In the genomic region with DNA sequence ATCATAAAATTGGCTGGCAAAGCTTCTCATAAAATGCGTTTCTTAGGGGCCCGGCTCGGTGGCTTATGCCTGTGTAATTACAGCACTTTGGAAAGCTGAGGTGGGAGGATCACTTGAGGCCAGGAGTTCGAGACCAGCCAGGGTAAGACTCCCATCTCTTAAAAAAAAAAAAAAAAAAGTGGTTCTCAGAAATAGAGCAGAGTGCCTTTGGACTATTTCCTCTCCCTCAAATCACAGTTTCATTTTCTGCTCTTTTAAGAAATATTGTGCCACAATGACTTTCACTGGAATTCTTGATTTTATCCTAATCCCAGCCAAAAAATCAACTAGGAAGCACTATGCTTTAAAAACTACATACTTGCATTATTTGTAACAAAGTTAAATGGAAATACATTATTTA, we compare ENCODE assay signal across 1 cellular context.
TF ChIP-seq lines count a peak whose summit lies in the region.

No MANE protein-coding gene starts in this region.

TF ChIP-seq in A549, 52 proteins besides CTCF, POLR2A, EP300 and RAD21 (continued from another document):
- no peak for TF ChIP-seq KDM5A (IDR thresholded peaks at IDR 0.05)
- TF ChIP-seq HOXA7 (CRISPR knock-in tag; IDR thresholded peaks at IDR 0.05), result no peak
- TF ChIP-seq KDM1A (IDR thresholded peaks at IDR 0.05; ENCODE audit: low read depth), result no peak
- TF ChIP-seq, protein P1, sequence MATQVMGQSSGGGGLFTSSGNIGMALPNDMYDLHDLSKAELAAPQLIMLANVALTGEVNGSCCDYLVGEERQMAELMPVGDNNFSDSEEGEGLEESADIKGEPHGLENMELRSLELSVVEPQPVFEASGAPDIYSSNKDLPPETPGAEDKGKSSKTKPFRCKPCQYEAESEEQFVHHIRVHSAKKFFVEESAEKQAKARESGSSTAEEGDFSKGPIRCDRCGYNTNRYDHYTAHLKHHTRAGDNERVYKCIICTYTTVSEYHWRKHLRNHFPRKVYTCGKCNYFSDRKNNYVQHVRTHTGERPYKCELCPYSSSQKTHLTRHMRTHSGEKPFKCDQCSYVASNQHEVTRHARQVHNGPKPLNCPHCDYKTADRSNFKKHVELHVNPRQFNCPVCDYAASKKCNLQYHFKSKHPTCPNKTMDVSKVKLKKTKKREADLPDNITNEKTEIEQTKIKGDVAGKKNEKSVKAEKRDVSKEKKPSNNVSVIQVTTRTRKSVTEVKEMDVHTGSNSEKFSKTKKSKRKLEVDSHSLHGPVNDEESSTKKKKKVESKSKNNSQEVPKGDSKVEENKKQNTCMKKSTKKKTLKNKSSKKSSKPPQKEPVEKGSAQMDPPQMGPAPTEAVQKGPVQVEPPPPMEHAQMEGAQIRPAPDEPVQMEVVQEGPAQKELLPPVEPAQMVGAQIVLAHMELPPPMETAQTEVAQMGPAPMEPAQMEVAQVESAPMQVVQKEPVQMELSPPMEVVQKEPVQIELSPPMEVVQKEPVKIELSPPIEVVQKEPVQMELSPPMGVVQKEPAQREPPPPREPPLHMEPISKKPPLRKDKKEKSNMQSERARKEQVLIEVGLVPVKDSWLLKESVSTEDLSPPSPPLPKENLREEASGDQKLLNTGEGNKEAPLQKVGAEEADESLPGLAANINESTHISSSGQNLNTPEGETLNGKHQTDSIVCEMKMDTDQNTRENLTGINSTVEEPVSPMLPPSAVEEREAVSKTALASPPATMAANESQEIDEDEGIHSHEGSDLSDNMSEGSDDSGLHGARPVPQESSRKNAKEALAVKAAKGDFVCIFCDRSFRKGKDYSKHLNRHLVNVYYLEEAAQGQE (IDR thresholded peaks at IDR 0.05), result no peak
- TF ChIP-seq, protein P2, sequence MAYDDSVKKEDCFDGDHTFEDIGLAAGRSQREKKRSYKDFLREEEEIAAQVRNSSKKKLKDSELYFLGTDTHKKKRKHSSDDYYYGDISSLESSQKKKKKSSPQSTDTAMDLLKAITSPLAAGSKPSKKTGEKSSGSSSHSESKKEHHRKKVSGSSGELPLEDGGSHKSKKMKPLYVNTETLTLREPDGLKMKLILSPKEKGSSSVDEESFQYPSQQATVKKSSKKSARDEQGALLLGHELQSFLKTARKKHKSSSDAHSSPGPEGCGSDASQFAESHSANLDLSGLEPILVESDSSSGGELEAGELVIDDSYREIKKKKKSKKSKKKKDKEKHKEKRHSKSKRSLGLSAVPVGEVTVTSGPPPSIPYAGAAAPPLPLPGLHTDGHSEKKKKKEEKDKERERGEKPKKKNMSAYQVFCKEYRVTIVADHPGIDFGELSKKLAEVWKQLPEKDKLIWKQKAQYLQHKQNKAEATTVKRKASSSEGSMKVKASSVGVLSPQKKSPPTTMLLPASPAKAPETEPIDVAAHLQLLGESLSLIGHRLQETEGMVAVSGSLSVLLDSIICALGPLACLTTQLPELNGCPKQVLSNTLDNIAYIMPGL (CRISPR knock-in tag; IDR thresholded peaks at IDR 0.05; ENCODE audit: borderline replicate concordance), result no peak
- TF ChIP-seq BHLHE40 (IDR thresholded peaks at IDR 0.05; ENCODE audit: low read depth, low read length), result no peak
